In the genomic region with DNA sequence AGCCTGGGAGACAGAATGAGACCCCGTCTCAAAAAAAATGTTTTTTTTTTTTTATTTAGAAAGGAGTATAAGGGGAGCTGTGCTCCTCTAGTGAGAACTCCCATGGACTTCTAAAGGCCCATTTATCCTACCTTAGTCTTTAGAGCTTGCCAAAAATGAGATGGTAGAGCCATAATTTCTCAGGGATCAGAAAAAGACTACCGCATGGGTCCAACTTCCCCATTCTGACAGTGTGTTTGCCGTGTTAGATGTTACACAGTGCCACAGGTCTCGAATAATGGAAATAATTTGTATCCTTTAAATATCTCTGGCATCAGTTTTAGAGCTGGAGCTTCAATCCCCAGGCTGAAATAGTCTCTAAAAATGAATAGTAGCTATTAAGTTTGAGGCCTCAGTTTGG, we compare ENCODE assay signal across 1 cellular context.
TF ChIP-seq lines count a peak whose summit lies in the region.

No MANE protein-coding gene starts in this region.

TF ChIP-seq in K562, 482 proteins besides CTCF, POLR2A, EP300 and RAD21:
- TF ChIP-seq, protein P1, sequence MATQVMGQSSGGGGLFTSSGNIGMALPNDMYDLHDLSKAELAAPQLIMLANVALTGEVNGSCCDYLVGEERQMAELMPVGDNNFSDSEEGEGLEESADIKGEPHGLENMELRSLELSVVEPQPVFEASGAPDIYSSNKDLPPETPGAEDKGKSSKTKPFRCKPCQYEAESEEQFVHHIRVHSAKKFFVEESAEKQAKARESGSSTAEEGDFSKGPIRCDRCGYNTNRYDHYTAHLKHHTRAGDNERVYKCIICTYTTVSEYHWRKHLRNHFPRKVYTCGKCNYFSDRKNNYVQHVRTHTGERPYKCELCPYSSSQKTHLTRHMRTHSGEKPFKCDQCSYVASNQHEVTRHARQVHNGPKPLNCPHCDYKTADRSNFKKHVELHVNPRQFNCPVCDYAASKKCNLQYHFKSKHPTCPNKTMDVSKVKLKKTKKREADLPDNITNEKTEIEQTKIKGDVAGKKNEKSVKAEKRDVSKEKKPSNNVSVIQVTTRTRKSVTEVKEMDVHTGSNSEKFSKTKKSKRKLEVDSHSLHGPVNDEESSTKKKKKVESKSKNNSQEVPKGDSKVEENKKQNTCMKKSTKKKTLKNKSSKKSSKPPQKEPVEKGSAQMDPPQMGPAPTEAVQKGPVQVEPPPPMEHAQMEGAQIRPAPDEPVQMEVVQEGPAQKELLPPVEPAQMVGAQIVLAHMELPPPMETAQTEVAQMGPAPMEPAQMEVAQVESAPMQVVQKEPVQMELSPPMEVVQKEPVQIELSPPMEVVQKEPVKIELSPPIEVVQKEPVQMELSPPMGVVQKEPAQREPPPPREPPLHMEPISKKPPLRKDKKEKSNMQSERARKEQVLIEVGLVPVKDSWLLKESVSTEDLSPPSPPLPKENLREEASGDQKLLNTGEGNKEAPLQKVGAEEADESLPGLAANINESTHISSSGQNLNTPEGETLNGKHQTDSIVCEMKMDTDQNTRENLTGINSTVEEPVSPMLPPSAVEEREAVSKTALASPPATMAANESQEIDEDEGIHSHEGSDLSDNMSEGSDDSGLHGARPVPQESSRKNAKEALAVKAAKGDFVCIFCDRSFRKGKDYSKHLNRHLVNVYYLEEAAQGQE (CRISPR knock-in tag; IDR thresholded peaks at IDR 0.05; ENCODE audit: low read depth) = no peak
- TF ChIP-seq, protein P2, sequence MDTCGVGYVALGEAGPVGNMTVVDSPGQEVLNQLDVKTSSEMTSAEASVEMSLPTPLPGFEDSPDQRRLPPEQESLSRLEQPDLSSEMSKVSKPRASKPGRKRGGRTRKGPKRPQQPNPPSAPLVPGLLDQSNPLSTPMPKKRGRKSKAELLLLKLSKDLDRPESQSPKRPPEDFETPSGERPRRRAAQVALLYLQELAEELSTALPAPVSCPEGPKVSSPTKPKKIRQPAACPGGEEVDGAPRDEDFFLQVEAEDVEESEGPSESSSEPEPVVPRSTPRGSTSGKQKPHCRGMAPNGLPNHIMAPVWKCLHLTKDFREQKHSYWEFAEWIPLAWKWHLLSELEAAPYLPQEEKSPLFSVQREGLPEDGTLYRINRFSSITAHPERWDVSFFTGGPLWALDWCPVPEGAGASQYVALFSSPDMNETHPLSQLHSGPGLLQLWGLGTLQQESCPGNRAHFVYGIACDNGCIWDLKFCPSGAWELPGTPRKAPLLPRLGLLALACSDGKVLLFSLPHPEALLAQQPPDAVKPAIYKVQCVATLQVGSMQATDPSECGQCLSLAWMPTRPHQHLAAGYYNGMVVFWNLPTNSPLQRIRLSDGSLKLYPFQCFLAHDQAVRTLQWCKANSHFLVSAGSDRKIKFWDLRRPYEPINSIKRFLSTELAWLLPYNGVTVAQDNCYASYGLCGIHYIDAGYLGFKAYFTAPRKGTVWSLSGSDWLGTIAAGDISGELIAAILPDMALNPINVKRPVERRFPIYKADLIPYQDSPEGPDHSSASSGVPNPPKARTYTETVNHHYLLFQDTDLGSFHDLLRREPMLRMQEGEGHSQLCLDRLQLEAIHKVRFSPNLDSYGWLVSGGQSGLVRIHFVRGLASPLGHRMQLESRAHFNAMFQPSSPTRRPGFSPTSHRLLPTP (IDR thresholded peaks at IDR 0.05; ENCODE audit: borderline replicate concordance, extremely low read depth, insufficient read length) = no peak
- TF ChIP-seq XRCC3 (IDR thresholded peaks at IDR 0.05) = no peak
- TF ChIP-seq ZNF592 (IDR thresholded peaks at IDR 0.05) = no peak
- TF ChIP-seq PHF20 (IDR thresholded peaks at IDR 0.05; ENCODE audit: partially characterized antibody) = no peak
- TF ChIP-seq, protein P3, sequence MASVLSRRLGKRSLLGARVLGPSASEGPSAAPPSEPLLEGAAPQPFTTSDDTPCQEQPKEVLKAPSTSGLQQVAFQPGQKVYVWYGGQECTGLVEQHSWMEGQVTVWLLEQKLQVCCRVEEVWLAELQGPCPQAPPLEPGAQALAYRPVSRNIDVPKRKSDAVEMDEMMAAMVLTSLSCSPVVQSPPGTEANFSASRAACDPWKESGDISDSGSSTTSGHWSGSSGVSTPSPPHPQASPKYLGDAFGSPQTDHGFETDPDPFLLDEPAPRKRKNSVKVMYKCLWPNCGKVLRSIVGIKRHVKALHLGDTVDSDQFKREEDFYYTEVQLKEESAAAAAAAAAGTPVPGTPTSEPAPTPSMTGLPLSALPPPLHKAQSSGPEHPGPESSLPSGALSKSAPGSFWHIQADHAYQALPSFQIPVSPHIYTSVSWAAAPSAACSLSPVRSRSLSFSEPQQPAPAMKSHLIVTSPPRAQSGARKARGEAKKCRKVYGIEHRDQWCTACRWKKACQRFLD (CRISPR knock-in tag; IDR thresholded peaks at IDR 0.05) = no peak
- TF ChIP-seq NR2C1 (IDR thresholded peaks at IDR 0.05) = no peak
- no peak for TF ChIP-seq NR2C1 (tag; IDR thresholded peaks at IDR 0.05)
- no peak for TF ChIP-seq TOE1 (IDR thresholded peaks at IDR 0.05; ENCODE audit: borderline replicate concordance)
- TF ChIP-seq TOE1 (CRISPR knock-in tag; IDR thresholded peaks at IDR 0.05; ENCODE audit: borderline replicate concordance, low read depth) = no peak
- TF ChIP-seq, protein P4, sequence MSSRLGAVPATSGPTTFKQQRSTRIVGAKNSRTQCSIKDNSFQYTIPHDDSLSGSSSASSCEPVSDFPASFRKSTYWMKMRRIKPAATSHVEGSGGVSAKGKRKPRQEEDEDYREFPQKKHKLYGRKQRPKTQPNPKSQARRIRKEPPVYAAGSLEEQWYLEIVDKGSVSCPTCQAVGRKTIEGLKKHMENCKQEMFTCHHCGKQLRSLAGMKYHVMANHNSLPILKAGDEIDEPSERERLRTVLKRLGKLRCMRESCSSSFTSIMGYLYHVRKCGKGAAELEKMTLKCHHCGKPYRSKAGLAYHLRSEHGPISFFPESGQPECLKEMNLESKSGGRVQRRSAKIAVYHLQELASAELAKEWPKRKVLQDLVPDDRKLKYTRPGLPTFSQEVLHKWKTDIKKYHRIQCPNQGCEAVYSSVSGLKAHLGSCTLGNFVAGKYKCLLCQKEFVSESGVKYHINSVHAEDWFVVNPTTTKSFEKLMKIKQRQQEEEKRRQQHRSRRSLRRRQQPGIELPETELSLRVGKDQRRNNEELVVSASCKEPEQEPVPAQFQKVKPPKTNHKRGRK (tag; IDR thresholded peaks at IDR 0.05) = no peak
- no peak for TF ChIP-seq TAF15 (IDR thresholded peaks at IDR 0.05; ENCODE audit: low read depth, low read length)
- TF ChIP-seq MAFK (IDR thresholded peaks at IDR 0.05; ENCODE audit: low read length) = no peak
- no peak for TF ChIP-seq STAT5B (CRISPR knock-in tag; IDR thresholded peaks at IDR 0.05)
